In genomic region chr19:47599671-47600245, GRCh38 we compare ENCODE assay signal across 8 cellular contexts. TPM values are rescaled to one million over a fixed set of nuclear protein-coding genes. Genes with fewer than 3 reads are reported as not detected.
A peak's percentile ranks its signal among the peaks of the same experiment; 100 is the strongest.
DNase-seq lines count a peak whose midpoint lies in the region; TF ChIP-seq lines count a peak whose summit lies in the region.
"Not testable (repeated sequence)": the region's sequence is repeated elsewhere in the genome, so short reads cannot be mapped to it uniquely, and the experiment has no call there.

No MANE protein-coding gene starts in this region.

- intact Hi-C loops in CD14-positive monocyte (cut with micrococcal nuclease), result loop anchor here (1.0 to 10.0 kb wide), 4 partner anchors 9 to 325 kb away; partner anchors contain the start of genes BICRA (in 1 of the 2), INAFM1 (in 1 of the 2) and NAPA (in 1 of the 2)

- DNase-seq in CD14-positive monocyte (ENCODE audit: low spot score); SJCRH30; neural crest cell (ENCODE audit: low read depth, low spot score); substantia nigra (lab: John Stamatoyannopoulos, UW): not testable (repeated sequence)

- H3K27ac ChIP-seq in HUES48 (ENCODE audit: low read depth, low read length) (peak overlapping the region; percentile 98), substantia nigra (ENCODE audit: low read depth, low read length, poor library complexity, severe bottlenecking) (peak overlapping the region; percentile 66)
- not testable (repeated sequence) for H3K27ac ChIP-seq in SJCRH30

- TF ChIP-seq CTCF in CD14-positive monocyte (IDR thresholded peaks at IDR 0.05); neural crest cell (conservative IDR thresholded peaks at IDR 0.05): not testable (repeated sequence)

- H3K4me3 Mint-ChIP-seq in CD14-positive monocyte, result peak overlapping the region; percentile 76 to 88
- H3K4me3 Mint-ChIP-seq in activated naive CD8-positive, alpha-beta T cell, result peak overlapping the region; percentile 84
- H3K4me3 Mint-ChIP-seq in neural crest cell, result peak overlapping the region; percentile 44

- H3K36me3 ChIP-seq in HUES48 (ENCODE audit: control insufficient read depth, insufficient read depth, low read length); SJCRH30; endocrine pancreas (ENCODE audit: control insufficient read depth, insufficient read depth, low read length): not testable (repeated sequence)

- not testable (repeated sequence) for H3K9me3 Mint-ChIP-seq in CD14-positive monocyte; activated naive CD8-positive, alpha-beta T cell (ENCODE audit: low read depth); neural crest cell

- not testable (repeated sequence) for H3K27me3 ChIP-seq in HUES48 (ENCODE audit: control insufficient read depth, insufficient read depth, low read length); SJCRH30; endocrine pancreas (ENCODE audit: control insufficient read depth, insufficient read depth, low read length)

- H3K4me3 ChIP-seq in HUES48 (ENCODE audit: low read depth, low read length) (peak overlapping the region; percentile 76), SJCRH30 (peak overlapping the region; percentile 59), endocrine pancreas (ENCODE audit: control insufficient read depth, insufficient read depth, low read length) (peak overlapping the region; percentile 10), iPS-18c (ENCODE audit: insufficient read depth, low read depth, low read length) (peak overlapping the region; percentile 46)

- peak overlapping the region; percentile 79 to 96 (median 90) for H3K27ac Mint-ChIP-seq in CD14-positive monocyte
- peak overlapping the region; percentile 76 for H3K27ac Mint-ChIP-seq in activated naive CD8-positive, alpha-beta T cell
- H3K27ac Mint-ChIP-seq in neural crest cell (ENCODE audit: unreplicated experiment), result not testable (repeated sequence)

- not testable (repeated sequence) for H3K4me1 ChIP-seq in HUES48 (ENCODE audit: control insufficient read depth, insufficient read depth, low read length); SJCRH30; endocrine pancreas (ENCODE audit: control insufficient read depth, insufficient read depth, low read length)

- peaks cover 68% of the 10 kb centered on the region for H3K4me1 Mint-ChIP-seq in CD14-positive monocyte
- peaks cover 26% of the 10 kb centered on the region for H3K4me1 Mint-ChIP-seq in activated naive CD8-positive, alpha-beta T cell (ENCODE audit: low read depth)
- peaks cover 15% of the 10 kb centered on the region for H3K4me1 Mint-ChIP-seq in neural crest cell

- H3K27me3 Mint-ChIP-seq in CD14-positive monocyte (ENCODE audit: low read depth in 3 of 3) (peaks cover 1 to 19% (median 18%) of the 10 kb centered on the region in 3 donors), neural crest cell (ENCODE audit: low read depth) (peaks cover 47% of the 10 kb centered on the region)
- H3K27me3 Mint-ChIP-seq in activated naive CD8-positive, alpha-beta T cell, result not testable (repeated sequence)

- peak overlapping the region; percentile 41; the same call in 1 of the 2 replicates for H3K9ac ChIP-seq in HUES48 (ENCODE audit: low read depth, low read length)
- H3K9ac ChIP-seq in endocrine pancreas (ENCODE audit: control insufficient read depth, insufficient read depth, low read length), result not testable (repeated sequence)

- not testable (repeated sequence) for H3K36me3 Mint-ChIP-seq in CD14-positive monocyte; activated naive CD8-positive, alpha-beta T cell; neural crest cell (ENCODE audit: low read depth)

- not testable (repeated sequence) for H3K9me3 ChIP-seq in HUES48 (ENCODE audit: control insufficient read depth, insufficient read depth, low read length); SJCRH30 (replicated peaks); endocrine pancreas (ENCODE audit: control insufficient read depth, low read length); iPS-18c (ENCODE audit: control insufficient read depth, insufficient read depth, low read length)

RNA-seq across cellular contexts. Expression of gene BICRA, which starts 9.2 kb away (rescaled TPM):
- under 1 TPM in 1 of 2 donors, not detected in 1; 0.08 TPM for polyA plus RNA-seq in CD14-positive monocyte
- 0.95 and 3.9 TPM in 2 replicates for total RNA-seq in SJCRH30 (2014; rRNA removed; shearing (Covaris generic))
- total RNA-seq in neural crest cell, result 28.5 and 28.9 TPM in 2 replicates

RNA-seq across cellular contexts. Expression of gene ZNF541, which starts 26.8 kb away (rescaled TPM):
- polyA plus RNA-seq in CD14-positive monocyte, result not detected
- not detected in 2 replicates for total RNA-seq in SJCRH30 (2014; rRNA removed; shearing (Covaris generic))
- total RNA-seq in neural crest cell, result not detected in 2 replicates

Comparison
In these comparisons a context has a peak if more than half of its experiments do, and no peak if none do; other contexts are left out.
1. H3K4me3 ChIP-seq: peak in every context shown above with its lines; median percentile 76 in HUES48; 59 in SJCRH30; 46 in iPS-18c; 10 in endocrine pancreas.